24 cellular contexts compared by ENCODE assay signal in genomic region chr5:128020012-128020411, GRCh38.
"Had no signal": no experiment of that assay in that cellular context is flagged by ENCODE, and none has a peak within 500 bp of the region (broad histone marks: within the 10 kb centered on the region; RNA-seq: fewer than 3 reads in every experiment).

No MANE protein-coding gene starts in this region.

- DNase-seq: colonic mucosa; cortex of kidney; effector CD8-positive, alpha-beta T cell; effector memory CD8-positive, alpha-beta T cell; endodermal cell; esophagus squamous epithelium; foreskin fibroblast; gastrocnemius medialis; heart left ventricle; hypothalamus; immature natural killer cell; left cardiac atrium; left lung; left ventricle myocardium superior; lower lobe of right lung; mesenchymal stem cell; mucosa of descending colon; naive B cell had no signal

- H3K4me3 Mint-ChIP-seq: dendritic cell treated with granulocyte-macrophage colony-stimulating factor and Interleukin-4, amounts not matched to agents 40 ng/mL and 50 ng/mL, for 4 days; effector memory CD8-positive, alpha-beta T cell; endodermal cell; immature natural killer cell; mesothelial cell of epicardium; naive B cell had no signal

- H3K27ac ChIP-seq: colonic mucosa, esophagus squamous epithelium, gastrocnemius medialis, heart left ventricle, hepatocyte, left lung, lower lobe of right lung had no signal

- H3K27ac Mint-ChIP-seq: dendritic cell treated with granulocyte-macrophage colony-stimulating factor and Interleukin-4, amounts not matched to agents 40 ng/mL and 50 ng/mL, for 4 days; effector memory CD8-positive, alpha-beta T cell; endodermal cell; immature natural killer cell; mesothelial cell of epicardium had no signal

- H3K9me3 Mint-ChIP-seq: dendritic cell treated with granulocyte-macrophage colony-stimulating factor and Interleukin-4, amounts not matched to agents 40 ng/mL and 50 ng/mL, for 4 days; effector memory CD8-positive, alpha-beta T cell; endodermal cell; immature natural killer cell; naive B cell had no signal

- H3K27me3 Mint-ChIP-seq: dendritic cell treated with granulocyte-macrophage colony-stimulating factor and Interleukin-4, amounts not matched to agents 40 ng/mL and 50 ng/mL, for 4 days; effector memory CD8-positive, alpha-beta T cell; naive B cell had no signal

- H3K4me1 Mint-ChIP-seq: immature natural killer cell, naive B cell had no signal

- H3K27me3 ChIP-seq: colonic mucosa, esophagus squamous epithelium, gastrocnemius medialis, heart left ventricle, hepatocyte, left lung had no signal

- H2AFZ ChIP-seq: hepatocyte had no signal

- H3K9me3 ChIP-seq: colonic mucosa, esophagus squamous epithelium, gastrocnemius medialis, heart left ventricle, left lung, lower lobe of right lung, mucosa of descending colon had no signal

- FAIRE-seq: endometrium, endothelial cell of umbilical vein, keratinocyte had no signal

- H3K36me3 ChIP-seq: colonic mucosa, gastrocnemius medialis, lower lobe of right lung had no signal

- ATAC-seq: effector memory CD8-positive, alpha-beta T cell; gastrocnemius medialis; heart left ventricle; left cardiac atrium; left lung; left ventricle myocardium superior; lower lobe of right lung; mucosa of descending colon had no signal

- H3K4me2 ChIP-seq: hepatocyte had no signal

- H3K4me3 ChIP-seq: colonic mucosa, esophagus squamous epithelium, gastrocnemius medialis, heart left ventricle, hepatocyte, left lung, lower lobe of right lung, mucosa of descending colon had no signal

- H3K4me1 ChIP-seq: colonic mucosa, esophagus squamous epithelium, gastrocnemius medialis, left lung, lower lobe of right lung had no signal
